Comparison of ENCODE assay signal across 14 cellular contexts in the genomic region with DNA sequence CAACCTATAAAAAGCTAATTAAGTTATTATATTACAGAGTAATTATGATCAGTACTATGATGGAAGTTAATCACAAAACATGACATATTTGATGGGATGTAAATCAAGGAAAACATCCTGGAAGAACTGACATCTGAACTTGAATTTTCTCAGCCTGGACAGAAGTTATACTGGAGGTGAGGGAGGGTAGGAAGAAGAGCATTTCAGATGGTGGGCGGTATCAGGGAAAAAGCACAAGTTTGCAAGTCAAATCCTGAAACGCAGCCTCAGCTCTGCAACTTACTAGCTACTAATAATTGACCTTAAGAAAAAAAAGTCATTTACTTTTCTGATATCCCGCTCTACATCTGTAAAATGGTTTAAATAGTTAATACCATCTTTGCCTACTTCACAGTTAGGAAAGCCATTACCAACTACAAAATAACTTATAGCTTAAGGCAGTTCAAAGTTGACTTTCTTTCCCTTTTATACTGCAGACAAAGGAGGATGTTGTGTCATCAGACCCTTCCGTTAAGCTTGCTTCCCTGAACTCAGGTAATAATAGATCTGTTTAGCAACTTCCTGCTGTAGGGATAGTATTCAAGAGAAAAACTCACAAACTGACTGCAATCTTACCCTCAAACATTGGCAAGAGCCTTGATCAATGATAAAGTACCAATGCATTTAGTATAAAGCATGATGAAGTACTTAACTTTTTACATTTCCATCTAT. TPM values are rescaled to one million over a fixed set of nuclear protein-coding genes. Genes with fewer than 3 reads are reported as not detected.
DNase-seq lines count a peak whose midpoint lies in the region; ATAC-seq and TF ChIP-seq lines count a peak whose summit lies in the region.
"Had no signal": no experiment of that assay in that cellular context is flagged by ENCODE, and none has a peak within 500 bp of the region (broad histone marks: within the 10 kb centered on the region; RNA-seq: fewer than 3 reads in every experiment).

No MANE protein-coding gene starts in this region.

- H3K27me3 Mint-ChIP-seq in activated T-cell treated with anti-CD3 and anti-CD28 coated beads, Interleukin-2, amount 50 U/mL, for 24 hours, result no peaks in the 10 kb centered on the region
- H3K27me3 Mint-ChIP-seq in activated T-cell treated with anti-CD3 and anti-CD28 coated beads, Interleukin-2, amount 50 U/mL, for 4 hours (ENCODE audit: low read depth), result no peaks in the 10 kb centered on the region
- H3K27me3 Mint-ChIP-seq in activated naive CD8-positive, alpha-beta T cell treated with anti-CD3 and anti-CD28 coated beads, Interleukin-2, amount 10 ng/mL, durations not matched to agents 7 days and 5 days, result no peaks in the 10 kb centered on the region
- no peaks in the 10 kb centered on the region for H3K27me3 Mint-ChIP-seq in naive thymus-derived CD8-positive, alpha-beta T cell

- peaks cover 87% of the 10 kb centered on the region for H3K36me3 Mint-ChIP-seq in activated T-cell treated with anti-CD3 and anti-CD28 coated beads, Interleukin-2, amount 50 U/mL, for 24 hours (ENCODE audit: low read depth)
- peaks cover 49% of the 10 kb centered on the region for H3K36me3 Mint-ChIP-seq in activated T-cell treated with anti-CD3 and anti-CD28 coated beads, Interleukin-2, amount 50 U/mL, for 4 hours (ENCODE audit: insufficient read depth)
- peaks cover 44% of the 10 kb centered on the region for H3K36me3 Mint-ChIP-seq in activated naive CD8-positive, alpha-beta T cell treated with anti-CD3 and anti-CD28 coated beads, Interleukin-2, amount 10 ng/mL, durations not matched to agents 7 days and 5 days
- H3K36me3 Mint-ChIP-seq in naive thymus-derived CD8-positive, alpha-beta T cell, result peaks cover 0 to 78% (median 29%) of the 10 kb centered on the region in 3 donors

- TF ChIP-seq POLR2A in NB4 (IDR thresholded peaks at IDR 0.05; ENCODE audit: extremely low read depth, insufficient read length), result no peak

- DNase-seq in activated T-cell treated with anti-CD3 and anti-CD28 coated beads, Interleukin-2, amount 50 U/mL, for 24 hours, result no peak
- no peak for DNase-seq in activated T-cell treated with anti-CD3 and anti-CD28 coated beads, Interleukin-2, amount 50 U/mL, for 4 hours
- DNase-seq in NB4 (ENCODE audit: low read depth), result peak; percentile 78
- DNase-seq in activated naive CD8-positive, alpha-beta T cell treated with anti-CD3 and anti-CD28 coated beads, Interleukin-2, amount 10 ng/mL, durations not matched to agents 7 days and 5 days, result no peak
- DNase-seq in naive thymus-derived CD8-positive, alpha-beta T cell, result no peak
- no peak for DNase-seq in DMS79 (lab: John Stamatoyannopoulos, UW)
- DNase-seq: DMS53, NCI-H1092, NCI-H2227 treated with DMSO at 0.1 percent for 48 hours, PC-9, posterior cingulate gyrus, trophoblast cell had no signal

- peaks cover 53% of the 10 kb centered on the region for H3K4me1 Mint-ChIP-seq in activated T-cell treated with anti-CD3 and anti-CD28 coated beads, Interleukin-2, amount 50 U/mL, for 24 hours (ENCODE audit: low read depth)
- peaks cover 33% of the 10 kb centered on the region for H3K4me1 Mint-ChIP-seq in activated T-cell treated with anti-CD3 and anti-CD28 coated beads, Interleukin-2, amount 50 U/mL, for 4 hours (ENCODE audit: low read depth)
- peaks cover 23% of the 10 kb centered on the region for H3K4me1 Mint-ChIP-seq in activated naive CD8-positive, alpha-beta T cell treated with anti-CD3 and anti-CD28 coated beads, Interleukin-2, amount 10 ng/mL, durations not matched to agents 7 days and 5 days
- peaks cover 13 to 31% (median 21%) of the 10 kb centered on the region in 4 donors for H3K4me1 Mint-ChIP-seq in naive thymus-derived CD8-positive, alpha-beta T cell

- no peak for ATAC-seq in activated T-cell treated with anti-CD3 and anti-CD28 coated beads, Interleukin-2, amount 50 U/mL, for 4 hours
- peak; percentile 76 for ATAC-seq in activated naive CD8-positive, alpha-beta T cell treated with anti-CD3 and anti-CD28 coated beads, Interleukin-2, amount 10 ng/mL, durations not matched to agents 7 days and 5 days (ENCODE audit: low read depth)
- peak in 1 of 2 donors; percentile 47 for ATAC-seq in naive thymus-derived CD8-positive, alpha-beta T cell
- ATAC-seq in GM18909 (IDR thresholded peaks at IDR 0.05; ENCODE audit: poor library complexity, unreplicated experiment) (no peak), HG02973 (IDR thresholded peaks at IDR 0.05; ENCODE audit: unreplicated experiment) (no peak)

- H3K9me3 Mint-ChIP-seq in activated T-cell treated with anti-CD3 and anti-CD28 coated beads, Interleukin-2, amount 50 U/mL, for 24 hours, result no peaks in the 10 kb centered on the region
- H3K9me3 Mint-ChIP-seq in activated T-cell treated with anti-CD3 and anti-CD28 coated beads, Interleukin-2, amount 50 U/mL, for 4 hours, result no peaks in the 10 kb centered on the region
- H3K9me3 Mint-ChIP-seq in activated naive CD8-positive, alpha-beta T cell treated with anti-CD3 and anti-CD28 coated beads, Interleukin-2, amount 10 ng/mL, durations not matched to agents 7 days and 5 days, result no peaks in the 10 kb centered on the region
- no peaks in the 10 kb centered on the region for H3K9me3 Mint-ChIP-seq in naive thymus-derived CD8-positive, alpha-beta T cell

- POLR2A ChIA-PET in activated naive CD8-positive, alpha-beta T cell treated with anti-CD3 and anti-CD28 coated beads, Interleukin-2, amount 10 ng/mL, durations not matched to agents 7 days and 5 days (lab: Charles Lee), result interaction anchor here (1.3 to 1.4 kb wide), 2 partner anchors 21 to 76 kb away, joined by 4 to 6 read pairs; partner anchors contain the start of genes NOL7 and RANBP9
- POLR2A ChIA-PET in naive thymus-derived CD8-positive, alpha-beta T cell (lab: Charles Lee), result interaction anchor here (0.5 to 0.7 kb wide), 4 partner anchors 9 to 208 kb away, joined by 3 to 8 read pairs (median 3); partner anchors contain the start of gene NOL7

- H3K4me3 ChIP-seq in NB4 (ENCODE audit: low read depth, low read length), result peak overlapping the region; percentile 12
- H3K4me3 ChIP-seq: PC-9 had no signal

- TF ChIP-seq CTCF in NB4 (IDR thresholded peaks at IDR 0.05; ENCODE audit: low read depth, low read length), result no peak

- H3K4me3 Mint-ChIP-seq in activated T-cell treated with anti-CD3 and anti-CD28 coated beads, Interleukin-2, amount 50 U/mL, for 24 hours, result no peak overlapping the region
- no peak overlapping the region for H3K4me3 Mint-ChIP-seq in activated T-cell treated with anti-CD3 and anti-CD28 coated beads, Interleukin-2, amount 50 U/mL, for 4 hours
- H3K4me3 Mint-ChIP-seq in activated naive CD8-positive, alpha-beta T cell treated with anti-CD3 and anti-CD28 coated beads, Interleukin-2, amount 10 ng/mL, durations not matched to agents 7 days and 5 days, result peak overlapping the region; percentile 61
- peak overlapping the region in 1 of 10 donors; percentile 33 for H3K4me3 Mint-ChIP-seq in naive thymus-derived CD8-positive, alpha-beta T cell

- peak overlapping the region; percentile 11 for H3K27ac Mint-ChIP-seq in activated T-cell treated with anti-CD3 and anti-CD28 coated beads, Interleukin-2, amount 50 U/mL, for 24 hours
- H3K27ac Mint-ChIP-seq in activated naive CD8-positive, alpha-beta T cell treated with anti-CD3 and anti-CD28 coated beads, Interleukin-2, amount 10 ng/mL, durations not matched to agents 7 days and 5 days, result peak overlapping the region; percentile 83
- peak overlapping the region in 7 of 10 donors; percentile 14 to 80 (median 62) for H3K27ac Mint-ChIP-seq in naive thymus-derived CD8-positive, alpha-beta T cell

RNA-seq across cellular contexts. Expression of gene NOL7, which starts 21.0 kb away (rescaled TPM):
- 100 to 1,000 TPM; 194 to 213 (median 201) TPM for total RNA-seq in activated T-cell treated with anti-CD3 and anti-CD28 coated beads, Interleukin-2, amount 50 U/mL, for 4 hours
- total RNA-seq in activated naive CD8-positive, alpha-beta T cell treated with anti-CD3 and anti-CD28 coated beads, Interleukin-2, amount 10 ng/mL, durations not matched to agents 7 days and 5 days, result 10 to 100 TPM; 54.0 to 55.5 TPM
- total RNA-seq in naive thymus-derived CD8-positive, alpha-beta T cell, result 10 to 100 TPM; 74.8 to 75.9 TPM
- 100 to 1,000 TPM; 109 to 142 (median 139) TPM for polyA plus RNA-seq in naive thymus-derived CD8-positive, alpha-beta T cell

Comparison
In these comparisons a context has a peak if more than half of its experiments do, and no peak if none do; other contexts are left out.
1. H3K27ac Mint-ChIP-seq: peak in every context shown above with its lines; median percentile 83 in activated naive CD8-positive, alpha-beta T cell treated with anti-CD3 and anti-CD28 coated beads, Interleukin-2, amount 10 ng/mL, durations not matched to agents 7 days and 5 days; 62 in naive thymus-derived CD8-positive, alpha-beta T cell; 11 in activated T-cell treated with anti-CD3 and anti-CD28 coated beads, Interleukin-2, amount 50 U/mL, for 24 hours.